ENCODE assay signal across 8 cellular contexts in the genomic region with DNA sequence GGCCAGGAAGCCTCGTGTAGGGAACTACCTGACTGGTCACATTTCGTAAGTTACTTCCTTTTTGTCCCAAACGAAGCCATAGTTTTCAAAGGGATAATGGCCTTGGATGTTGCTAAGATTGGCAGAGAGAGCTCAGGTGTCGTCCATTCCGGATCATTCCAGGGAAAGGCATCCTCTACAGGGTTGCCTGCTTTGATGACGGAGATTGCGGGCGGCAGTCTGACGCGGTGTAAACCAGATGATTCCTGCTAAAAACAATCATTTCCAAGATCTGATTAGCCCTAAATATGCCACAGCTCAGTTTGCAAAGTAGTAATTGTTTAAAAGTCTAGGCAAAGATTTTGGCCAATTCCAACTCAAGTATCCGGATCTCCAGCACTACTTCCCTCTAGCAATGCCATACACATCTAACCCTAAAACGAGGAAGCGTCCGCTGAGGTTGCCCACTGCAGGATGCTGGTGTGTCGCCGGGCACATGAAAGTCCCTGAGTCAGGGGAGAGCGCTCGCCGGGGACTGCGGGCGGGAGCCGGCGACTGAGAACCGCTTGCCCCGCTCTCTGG. TPM values are rescaled to one million over a fixed set of nuclear protein-coding genes. Genes with fewer than 3 reads are reported as not detected.
DNase-seq lines count a peak whose midpoint lies in the region; ATAC-seq and TF ChIP-seq lines count a peak whose summit lies in the region.

No MANE protein-coding gene starts in this region.

- no peaks in the 10 kb centered on the region for H3K36me3 ChIP-seq in CD4-positive, alpha-beta memory T cell (ENCODE audit: insufficient read depth, low read length)
- H3K36me3 ChIP-seq in iPS-18a (ENCODE audit: control insufficient read depth, low read depth, low read length): no peaks in the 10 kb centered on the region

- DNase-seq in CD4-positive, alpha-beta memory T cell: no peak
- DNase-seq in HL-60 (ENCODE audit: low read depth in 1 of 2, low spot score in 1 of 2): peak; percentile 27 to 45
- no peak for DNase-seq in activated CD4-positive, alpha-beta memory T cell treated with anti-CD3 and anti-CD28 coated beads, Interleukin-2, amount 10 ng/mL, durations not matched to agents 7 days and 5 days
- no peak for DNase-seq in stimulated activated naive CD8-positive, alpha-beta T cell treated with anti-CD3 and anti-CD28 coated beads, Interleukin-15, amount 100 ng/mL, for 72 hours
- DNase-seq in NCI-H1436 treated with DMSO at 0.1 percent for 48 hours (lab: John Stamatoyannopoulos, UW): no peak

- CTCF ChIA-PET in CD4-positive, alpha-beta memory T cell (lab: Charles Lee; ENCODE audit: partially characterized antibody): interaction anchor here (1.0 to 4.3 kb wide), 17 partner anchors 9 to 142 kb away, joined by 3 to 30 read pairs (median 6); no protein-coding TSS in a partner anchor
- CTCF ChIA-PET in activated CD4-positive, alpha-beta memory T cell treated with anti-CD3 and anti-CD28 coated beads, Interleukin-2, amount 10 ng/mL, durations not matched to agents 7 days and 5 days (lab: Charles Lee): interaction anchor here (0.6 to 3.6 kb wide), 11 partner anchors 11 to 270 kb away, joined by 3 to 27 read pairs (median 7); no protein-coding TSS in a partner anchor

- ATAC-seq in stimulated activated naive CD8-positive, alpha-beta T cell treated with anti-CD3 and anti-CD28 coated beads, Interleukin-15, amount 100 ng/mL, for 72 hours: no peak
- no peak for ATAC-seq in GM21529 (IDR thresholded peaks at IDR 0.05; ENCODE audit: unreplicated experiment)
- ATAC-seq in GM21717 (IDR thresholded peaks at IDR 0.05; ENCODE audit: unreplicated experiment): no peak

- POLR2A ChIA-PET in CD4-positive, alpha-beta memory T cell (lab: Charles Lee; ENCODE audit: partially characterized antibody): interaction anchor here (0.6 to 11.5 kb wide), 39 partner anchors 11 to 1049 kb away, joined by 3 to 344 read pairs (median 5); a partner anchor contains a TSS
- POLR2A ChIA-PET in activated CD4-positive, alpha-beta memory T cell treated with anti-CD3 and anti-CD28 coated beads, Interleukin-2, amount 10 ng/mL, durations not matched to agents 7 days and 5 days (lab: Charles Lee): interaction anchor here (0.7 to 5.3 kb wide), 29 partner anchors 9 to 472 kb away, joined by 3 to 97 read pairs (median 6); no protein-coding TSS in a partner anchor

- peaks cover 12 to 24% of the 10 kb centered on the region in 2 donors for H3K36me3 Mint-ChIP-seq in CD4-positive, alpha-beta memory T cell
- peaks cover 23% of the 10 kb centered on the region for H3K36me3 Mint-ChIP-seq in activated CD4-positive, alpha-beta memory T cell treated with anti-CD3 and anti-CD28 coated beads, Interleukin-2, amount 10 ng/mL, durations not matched to agents 7 days and 5 days (ENCODE audit: low read depth)

- H3K4me3 Mint-ChIP-seq in CD4-positive, alpha-beta memory T cell: peak overlapping the region; percentile 86 to 91 (median 88)
- peak overlapping the region; percentile 76 for H3K4me3 Mint-ChIP-seq in activated CD4-positive, alpha-beta memory T cell treated with anti-CD3 and anti-CD28 coated beads, Interleukin-2, amount 10 ng/mL, durations not matched to agents 7 days and 5 days
- H3K4me3 Mint-ChIP-seq in stimulated activated naive CD8-positive, alpha-beta T cell treated with anti-CD3 and anti-CD28 coated beads, Interleukin-15, amount 100 ng/mL, for 72 hours: peak overlapping the region; percentile 86 to 89

- TF ChIP-seq CTCF in HL-60 (IDR thresholded peaks at IDR 0.05; ENCODE audit: insufficient read depth, low read length): no peak

- no peaks in the 10 kb centered on the region for H3K27me3 Mint-ChIP-seq in CD4-positive, alpha-beta memory T cell
- H3K27me3 Mint-ChIP-seq in activated CD4-positive, alpha-beta memory T cell treated with anti-CD3 and anti-CD28 coated beads, Interleukin-2, amount 10 ng/mL, durations not matched to agents 7 days and 5 days: peaks cover under 1% of the 10 kb centered on the region
- no peaks in the 10 kb centered on the region for H3K27me3 Mint-ChIP-seq in stimulated activated naive CD8-positive, alpha-beta T cell treated with anti-CD3 and anti-CD28 coated beads, Interleukin-15, amount 100 ng/mL, for 72 hours

- no peaks in the 10 kb centered on the region for H3K9me3 Mint-ChIP-seq in CD4-positive, alpha-beta memory T cell
- H3K9me3 Mint-ChIP-seq in activated CD4-positive, alpha-beta memory T cell treated with anti-CD3 and anti-CD28 coated beads, Interleukin-2, amount 10 ng/mL, durations not matched to agents 7 days and 5 days: no peaks in the 10 kb centered on the region
- no peaks in the 10 kb centered on the region for H3K9me3 Mint-ChIP-seq in stimulated activated naive CD8-positive, alpha-beta T cell treated with anti-CD3 and anti-CD28 coated beads, Interleukin-15, amount 100 ng/mL, for 72 hours

- H3K4me3 ChIP-seq in CD4-positive, alpha-beta memory T cell (ENCODE audit: low read length in 2 of 2): peak overlapping the region in 1 of 2 donors; percentile 64
- H3K4me3 ChIP-seq in HL-60 (replicated peaks; ENCODE audit: insufficient read depth, low read length): peak overlapping the region; percentile 69
- peak overlapping the region; percentile 72 for H3K4me3 ChIP-seq in iPS-18a (ENCODE audit: low read length)

- peaks cover 40 to 60% (median 47%) of the 10 kb centered on the region in 4 donors for H3K4me1 Mint-ChIP-seq in CD4-positive, alpha-beta memory T cell
- peaks cover 55% of the 10 kb centered on the region for H3K4me1 Mint-ChIP-seq in activated CD4-positive, alpha-beta memory T cell treated with anti-CD3 and anti-CD28 coated beads, Interleukin-2, amount 10 ng/mL, durations not matched to agents 7 days and 5 days
- peaks cover 65% of the 10 kb centered on the region for H3K4me1 Mint-ChIP-seq in stimulated activated naive CD8-positive, alpha-beta T cell treated with anti-CD3 and anti-CD28 coated beads, Interleukin-15, amount 100 ng/mL, for 72 hours

- H3K27ac ChIP-seq in CD4-positive, alpha-beta memory T cell (ENCODE audit: low read depth, low read length): peak overlapping the region; percentile 78
- H3K27ac ChIP-seq in HL-60 (replicated peaks) (peak overlapping the region; percentile 88), iPS-18a (ENCODE audit: low read length) (no peak overlapping the region)

- H3K27me3 ChIP-seq in CD4-positive, alpha-beta memory T cell (ENCODE audit: insufficient read depth, low read length): no peaks in the 10 kb centered on the region
- H3K27me3 ChIP-seq in HL-60 (ENCODE audit: insufficient read depth, poor library complexity, severe bottlenecking): no peaks in the 10 kb centered on the region
- H3K27me3 ChIP-seq in iPS-18a (ENCODE audit: control insufficient read depth, insufficient read depth, low read length): peaks cover 10% of the 10 kb centered on the region

- no peaks in the 10 kb centered on the region for H3K9me3 ChIP-seq in CD4-positive, alpha-beta memory T cell (ENCODE audit: control insufficient read depth in 1 of 2, low read length in 2 of 2)
- no peaks in the 10 kb centered on the region for H3K9me3 ChIP-seq in iPS-18a (ENCODE audit: control insufficient read depth, low read depth, low read length)

- intact Hi-C loops in CD4-positive, alpha-beta memory T cell (cut with micrococcal nuclease): loop anchor here (1.0 to 5.0 kb wide), 11 partner anchors 12 to 687 kb away; a partner anchor contains a TSS

- H3K4me1 ChIP-seq in CD4-positive, alpha-beta memory T cell (ENCODE audit: insufficient read depth, low read length): peaks cover 49% of the 10 kb centered on the region
- peaks cover 15% of the 10 kb centered on the region for H3K4me1 ChIP-seq in iPS-18a (ENCODE audit: control insufficient read depth, low read depth, low read length)

- peak overlapping the region; percentile 64 for H3K9ac ChIP-seq in iPS-18a (ENCODE audit: low read length)

- peak overlapping the region; percentile 63 to 95 (median 93) for H3K27ac Mint-ChIP-seq in CD4-positive, alpha-beta memory T cell
- H3K27ac Mint-ChIP-seq in activated CD4-positive, alpha-beta memory T cell treated with anti-CD3 and anti-CD28 coated beads, Interleukin-2, amount 10 ng/mL, durations not matched to agents 7 days and 5 days: peak overlapping the region; percentile 75
- H3K27ac Mint-ChIP-seq in stimulated activated naive CD8-positive, alpha-beta T cell treated with anti-CD3 and anti-CD28 coated beads, Interleukin-15, amount 100 ng/mL, for 72 hours: peak overlapping the region in 1 of 2 donors; percentile 93

RNA-seq across cellular contexts. Expression of a gene that starts 0.6 kb away (rescaled TPM):
- total RNA-seq in CD4-positive, alpha-beta memory T cell: 10 to 100 TPM; 90.4 to 96.7 TPM
- polyA plus RNA-seq in CD4-positive, alpha-beta memory T cell: 10 to 100 TPM; 60.3 to 64.4 TPM
- 10 to 100 TPM; 41.0 to 43.0 TPM for total RNA-seq in activated CD4-positive, alpha-beta memory T cell treated with anti-CD3 and anti-CD28 coated beads, Interleukin-2, amount 10 ng/mL, durations not matched to agents 7 days and 5 days

RNA-seq across cellular contexts. Expression of a gene that starts 41.8 kb away (rescaled TPM):
- total RNA-seq in CD4-positive, alpha-beta memory T cell: 1 to 10 TPM; 1.5 to 1.9 TPM
- polyA plus RNA-seq in CD4-positive, alpha-beta memory T cell: under 1 TPM in 1 of 2 donors, not detected in 1; 0.30 TPM
- total RNA-seq in activated CD4-positive, alpha-beta memory T cell treated with anti-CD3 and anti-CD28 coated beads, Interleukin-2, amount 10 ng/mL, durations not matched to agents 7 days and 5 days: under 1 TPM; 0.18 TPM

Comparison
In these comparisons a context has a peak if more than half of its experiments do, and no peak if none do; other contexts are left out.
1. DNase-seq: peak in HL-60 (2 of 2); none in CD4-positive, alpha-beta memory T cell (0 of 5), activated CD4-positive, alpha-beta memory T cell treated with anti-CD3 and anti-CD28 coated beads, Interleukin-2, amount 10 ng/mL, durations not matched to agents 7 days and 5 days (single experiment), stimulated activated naive CD8-positive, alpha-beta T cell treated with anti-CD3 and anti-CD28 coated beads, Interleukin-15, amount 100 ng/mL, for 72 hours (0 of 2) and NCI-H1436 treated with DMSO at 0.1 percent for 48 hours (single experiment).
2. Peak in every context shown above with its lines, with median percentiles within 50 percentile points of each other: H3K4me3 Mint-ChIP-seq.